Comparison of ENCODE assay signal across 17 cellular contexts in genomic region chr4:139986621-139987510, GRCh38.
DNase-seq lines count a peak whose midpoint lies in the region; TF ChIP-seq lines count a peak whose summit lies in the region.
"Had no signal": no experiment of that assay in that cellular context is flagged by ENCODE, and none has a peak within 500 bp of the region (broad histone marks: within the 10 kb centered on the region; RNA-seq: fewer than 3 reads in every experiment).

No MANE protein-coding gene starts in this region.

- peak in 1 of 2 donors; percentile 51 for DNase-seq in cardiac muscle cell (ENCODE audit: low read depth in 1 of 2, low spot score in 1 of 2)
- DNase-seq in cardiac septum (ENCODE audit: low spot score), result no peak
- no peak for DNase-seq in caudate nucleus (lab: John Stamatoyannopoulos, UW)
- no peak for DNase-seq in mesenchymal stem cell
- no peak for DNase-seq in AG08396 (ENCODE audit: low spot score)
- DNase-seq in GM10248 (ENCODE audit: extremely low spot score), result no peak
- no peak for DNase-seq in GDM1 (lab: John Stamatoyannopoulos, UW)
- DNase-seq: activated CD4-positive, alpha-beta T cell treated with anti-CD3 and anti-CD28 coated beads, Interleukin-2, amount 50 U/mL, for 1 hour; activated effector memory CD4-positive, alpha-beta T cell treated with anti-CD3 and anti-CD28 coated beads, Interleukin-2, amount 50 U/mL, for 16 hours; central memory CD4-positive, alpha-beta T cell; foreskin fibroblast; spleen; T-helper 2 cell; upper lobe of left lung had no signal

- no peak overlapping the region for H3K14ac ChIP-seq in mesenchymal stem cell (ENCODE audit: low read length in 2 of 2)

- no peak overlapping the region for H2BK12ac ChIP-seq in mesenchymal stem cell (ENCODE audit: low read length in 2 of 2)

- H2AFZ ChIP-seq in mesenchymal stem cell (ENCODE audit: low read depth, low read length), result no peak overlapping the region

- no peaks in the 10 kb centered on the region for H3K27me3 ChIP-seq in cardiac muscle cell
- no peaks in the 10 kb centered on the region for H3K27me3 ChIP-seq in mesenchymal stem cell (ENCODE audit: control insufficient read depth in 1 of 2, insufficient read depth in 1 of 2, low read length in 2 of 2)
- H3K27me3 ChIP-seq: spleen, upper lobe of left lung had no signal

- H3K4me2 ChIP-seq in mesenchymal stem cell (ENCODE audit: low read length, poor library complexity, severe bottlenecking), result no peak overlapping the region
- H3K4me2 ChIP-seq: A549 had no signal

- peak overlapping the region; percentile 10 for H3K27ac ChIP-seq in cardiac muscle cell
- H3K27ac ChIP-seq in caudate nucleus (ENCODE audit: low read depth, low read length), result peak overlapping the region; percentile 33
- no peak overlapping the region for H3K27ac ChIP-seq in mesenchymal stem cell (ENCODE audit: low read length, poor library complexity, severe bottlenecking)
- H3K27ac ChIP-seq in temporal lobe (ENCODE audit: low read depth, low read length), result peak overlapping the region; percentile 17
- H3K27ac ChIP-seq: A549, spleen had no signal

- H3K79me1 ChIP-seq in mesenchymal stem cell (replicated peaks; ENCODE audit: low read length, poor library complexity, severe bottlenecking), result peaks cover 8% of the 10 kb centered on the region

- H3K23ac ChIP-seq in mesenchymal stem cell (ENCODE audit: low read length in 2 of 2), result no peak overlapping the region

- POLR2A ChIA-PET in GM10248 (lab: Yijun Ruan, JAX), result no interaction called here

- H2BK5ac ChIP-seq in mesenchymal stem cell (ENCODE audit: low read depth, low read length, poor library complexity, severe bottlenecking), result no peak overlapping the region

- 90% methylated on average over 12 of the region's 13 CpGs for WGBS in mesenchymal stem cell

- H4K91ac ChIP-seq in mesenchymal stem cell (ENCODE audit: low read length), result no peak overlapping the region

- H3K9me3 ChIP-seq in cardiac muscle cell (ENCODE audit: low read depth) (no peaks in the 10 kb centered on the region), mesenchymal stem cell (ENCODE audit: control insufficient read depth, low read length) (no peaks in the 10 kb centered on the region)
- H3K9me3 ChIP-seq: A549, spleen, upper lobe of left lung had no signal

- H2BK120ac ChIP-seq in mesenchymal stem cell (ENCODE audit: low read depth, low read length), result no peak overlapping the region

- peaks cover 8% of the 10 kb centered on the region for H3K4me1 ChIP-seq in cardiac muscle cell (ENCODE audit: low read depth)
- peaks cover 6% of the 10 kb centered on the region for H3K4me1 ChIP-seq in mesenchymal stem cell (ENCODE audit: control insufficient read depth, insufficient read depth, low read depth, low read length)

- no peak overlapping the region for H3K4ac ChIP-seq in mesenchymal stem cell (ENCODE audit: low read depth in 1 of 2, low read length in 2 of 2)

- CTCF ChIA-PET in GM10248 (lab: Yijun Ruan, JAX), result no interaction called here

- H2AK5ac ChIP-seq in mesenchymal stem cell (ENCODE audit: low read length, severe bottlenecking), result no peak overlapping the region

- H2BK15ac ChIP-seq in mesenchymal stem cell (ENCODE audit: low read depth, poor library complexity, severe bottlenecking), result no peak overlapping the region

- H3K9ac ChIP-seq in mesenchymal stem cell (ENCODE audit: low read length), result peak overlapping the region; percentile 77

- H3K4me3 ChIP-seq in cardiac muscle cell, result no peak overlapping the region
- no peak overlapping the region for H3K4me3 ChIP-seq in mesenchymal stem cell (ENCODE audit: insufficient read depth in 1 of 2, low read depth in 1 of 2, low read length in 2 of 2)
- H3K4me3 ChIP-seq: A549, GM12878, spleen, upper lobe of left lung had no signal

- intact Hi-C loops in cardiac septum (cut with DNase I), result loop anchor here (5.0 kb wide), 2 partner anchors 65 to 175 kb away; no protein-coding TSS in a partner anchor

- TF ChIP-seq CTCF in cardiac muscle cell (IDR thresholded peaks at IDR 0.05; ENCODE audit: low read depth, low read length), result no peak
- TF ChIP-seq CTCF in GM10248 (IDR thresholded peaks at IDR 0.05; ENCODE audit: control extremely low read depth, extremely low read depth, low read depth, missing control alignments), result no peak

- H3K36me3 ChIP-seq in cardiac muscle cell, result no peaks in the 10 kb centered on the region
- no peaks in the 10 kb centered on the region for H3K36me3 ChIP-seq in mesenchymal stem cell (ENCODE audit: control insufficient read depth in 1 of 2, insufficient read depth in 2 of 2, low read depth in 1 of 2, low read length in 2 of 2)
- H3K36me3 ChIP-seq: spleen, upper lobe of left lung had no signal

- no peak overlapping the region for H3K18ac ChIP-seq in mesenchymal stem cell (ENCODE audit: low read depth in 1 of 2, low read length in 2 of 2)

- no peak overlapping the region for H4K8ac ChIP-seq in mesenchymal stem cell (ENCODE audit: low read length)
